1 cellular context compared by ENCODE assay signal in genomic region chr5:134874831-134875655, GRCh38.
A peak's percentile ranks its signal among the peaks of the same experiment; 100 is the strongest.
TF ChIP-seq lines count a peak whose summit lies in the region.

No MANE protein-coding gene starts in this region.

TF ChIP-seq in HepG2, 621 proteins besides CTCF, POLR2A, EP300 and RAD21 (continues in another document):
- TF ChIP-seq ZNF572 (CRISPR knock-in tag; IDR thresholded peaks at IDR 0.05) (no peak), ATF1 (CRISPR knock-in tag; IDR thresholded peaks at IDR 0.05) (no peak; the same call in 1 of the 2 replicates), EZH2 (conservative IDR thresholded peaks at IDR 0.05; ENCODE audit: low read depth, low read length) (no peak), EEA1 (CRISPR knock-in tag; IDR thresholded peaks at IDR 0.05; ENCODE audit: borderline replicate concordance) (no peak), ZNF251 (CRISPR knock-in tag; IDR thresholded peaks at IDR 0.05) (no peak), ERF (CRISPR knock-in tag; IDR thresholded peaks at IDR 0.05) (no peak), DNMT1 (CRISPR knock-in tag; IDR thresholded peaks at IDR 0.05) (no peak), ZNF124 (CRISPR knock-in tag; IDR thresholded peaks at IDR 0.05) (no peak), CC2D1A (CRISPR knock-in tag; IDR thresholded peaks at IDR 0.05) (no peak), ZNF577 (CRISPR knock-in tag; IDR thresholded peaks at IDR 0.05; ENCODE audit: borderline replicate concordance, low read depth) (no peak), XBP1 (CRISPR knock-in tag; IDR thresholded peaks at IDR 0.05) (no peak), ZNF576 (CRISPR knock-in tag; IDR thresholded peaks at IDR 0.05) (no peak), SALL1 (CRISPR knock-in tag; IDR thresholded peaks at IDR 0.05) (no peak), ZSCAN30 (CRISPR knock-in tag; IDR thresholded peaks at IDR 0.05) (0 out of 2 replicates have a peak, but pooled peaks have one; percentile 6), MZF1 (CRISPR knock-in tag; IDR thresholded peaks at IDR 0.05; ENCODE audit: borderline replicate concordance) (no peak), DRAP1 (CRISPR knock-in tag; IDR thresholded peaks at IDR 0.05) (0 out of 2 replicates have a peak, but pooled peaks have one; percentile 11), HDAC2 (CRISPR knock-in tag; IDR thresholded peaks at IDR 0.05) (peak; percentile 38; the same call in 1 of the 2 replicates), HOXD1 (CRISPR knock-in tag; IDR thresholded peaks at IDR 0.05) (no peak), TFDP2 (CRISPR knock-in tag; IDR thresholded peaks at IDR 0.05) (no peak), RAD51 (IDR thresholded peaks at IDR 0.05; ENCODE audit: borderline replicate concordance) (no peak), ATF7-NPFF (CRISPR knock-in tag; IDR thresholded peaks at IDR 0.05; ENCODE audit: low read depth) (no peak), SALL2 (CRISPR knock-in tag; IDR thresholded peaks at IDR 0.05) (no peak), ELF4 (CRISPR knock-in tag; IDR thresholded peaks at IDR 0.05; ENCODE audit: borderline replicate concordance) (0 out of 2 replicates have a peak, but pooled peaks have one; percentile 4), SOX13 (IDR thresholded peaks at IDR 0.05) (no peak), SOX13 (CRISPR knock-in tag; conservative IDR thresholded peaks at IDR 0.05 in 1 of 2, IDR thresholded peaks at IDR 0.05 in 1 of 2) (no peak), ZBTB49 (CRISPR knock-in tag; IDR thresholded peaks at IDR 0.05; ENCODE audit: borderline replicate concordance) (no peak), ZNF574 (CRISPR knock-in tag; IDR thresholded peaks at IDR 0.05) (no peak), ZC3H4 (CRISPR knock-in tag; IDR thresholded peaks at IDR 0.05; ENCODE audit: borderline replicate concordance) (no peak), ZSCAN25 (CRISPR knock-in tag; IDR thresholded peaks at IDR 0.05) (no peak), ZFP90 (CRISPR knock-in tag; IDR thresholded peaks at IDR 0.05; ENCODE audit: borderline replicate concordance) (no peak), RNF219 (CRISPR knock-in tag; IDR thresholded peaks at IDR 0.05) (no peak), CBX5 (CRISPR knock-in tag; IDR thresholded peaks at IDR 0.05; ENCODE audit: borderline replicate concordance) (no peak), THAP11 (CRISPR knock-in tag; IDR thresholded peaks at IDR 0.05) (no peak), ZNF841 (CRISPR knock-in tag; IDR thresholded peaks at IDR 0.05; ENCODE audit: borderline replicate concordance) (0 out of 2 replicates have a peak, but pooled peaks have one; percentile 19), ZNF468 (CRISPR knock-in tag; IDR thresholded peaks at IDR 0.05) (no peak), TP53 (CRISPR knock-in tag; conservative IDR thresholded peaks at IDR 0.05) (no peak), MTA3 (CRISPR knock-in tag; IDR thresholded peaks at IDR 0.05) (no peak), GMEB2 (CRISPR knock-in tag; IDR thresholded peaks at IDR 0.05; ENCODE audit: low read depth) (no peak), FOXO1 (CRISPR knock-in tag; IDR thresholded peaks at IDR 0.05) (no peak), SIX1 (CRISPR knock-in tag; IDR thresholded peaks at IDR 0.05; ENCODE audit: borderline replicate concordance) (no peak), TBL1XR1 (IDR thresholded peaks at IDR 0.05; ENCODE audit: borderline replicate concordance, low read length, partially characterized antibody) (no peak), HNRNPLL (IDR thresholded peaks at IDR 0.05; ENCODE audit: low read depth, low read length, poor library complexity, severe bottlenecking) (no peak), HMGA1 (CRISPR knock-in tag; conservative IDR thresholded peaks at IDR 0.05) (no peak), ZNF44 (CRISPR knock-in tag; IDR thresholded peaks at IDR 0.05) (no peak), KDM6A (CRISPR knock-in tag; IDR thresholded peaks at IDR 0.05; ENCODE audit: low read depth) (no peak), MAFK (conservative IDR thresholded peaks at IDR 0.05 in 1 of 2, IDR thresholded peaks at IDR 0.05 in 1 of 2; ENCODE audit: low read length in 2 of 2) (no peak), THAP8 (CRISPR knock-in tag; IDR thresholded peaks at IDR 0.05; ENCODE audit: borderline replicate concordance) (no peak), ZBTB25 (CRISPR knock-in tag; IDR thresholded peaks at IDR 0.05) (no peak), ARID2 (CRISPR knock-in tag; IDR thresholded peaks at IDR 0.05; ENCODE audit: borderline replicate concordance) (0 out of 2 replicates have a peak, but pooled peaks have one; percentile 10), ZNF781 (CRISPR knock-in tag; IDR thresholded peaks at IDR 0.05; ENCODE audit: borderline replicate concordance, not compliant biosample characterization) (no peak), PLRG1 (conservative IDR thresholded peaks at IDR 0.05) (no peak), DDIT3 (CRISPR knock-in tag; IDR thresholded peaks at IDR 0.05) (no peak), PRMT3 (CRISPR knock-in tag; IDR thresholded peaks at IDR 0.05; ENCODE audit: borderline replicate concordance, low read depth) (no peak), ZNF589 (CRISPR knock-in tag; conservative IDR thresholded peaks at IDR 0.05) (0 out of 2 replicates have a peak, but pooled peaks have one; percentile 2)
